Comparison of ENCODE assay signal across 8 cellular contexts in the genomic region with DNA sequence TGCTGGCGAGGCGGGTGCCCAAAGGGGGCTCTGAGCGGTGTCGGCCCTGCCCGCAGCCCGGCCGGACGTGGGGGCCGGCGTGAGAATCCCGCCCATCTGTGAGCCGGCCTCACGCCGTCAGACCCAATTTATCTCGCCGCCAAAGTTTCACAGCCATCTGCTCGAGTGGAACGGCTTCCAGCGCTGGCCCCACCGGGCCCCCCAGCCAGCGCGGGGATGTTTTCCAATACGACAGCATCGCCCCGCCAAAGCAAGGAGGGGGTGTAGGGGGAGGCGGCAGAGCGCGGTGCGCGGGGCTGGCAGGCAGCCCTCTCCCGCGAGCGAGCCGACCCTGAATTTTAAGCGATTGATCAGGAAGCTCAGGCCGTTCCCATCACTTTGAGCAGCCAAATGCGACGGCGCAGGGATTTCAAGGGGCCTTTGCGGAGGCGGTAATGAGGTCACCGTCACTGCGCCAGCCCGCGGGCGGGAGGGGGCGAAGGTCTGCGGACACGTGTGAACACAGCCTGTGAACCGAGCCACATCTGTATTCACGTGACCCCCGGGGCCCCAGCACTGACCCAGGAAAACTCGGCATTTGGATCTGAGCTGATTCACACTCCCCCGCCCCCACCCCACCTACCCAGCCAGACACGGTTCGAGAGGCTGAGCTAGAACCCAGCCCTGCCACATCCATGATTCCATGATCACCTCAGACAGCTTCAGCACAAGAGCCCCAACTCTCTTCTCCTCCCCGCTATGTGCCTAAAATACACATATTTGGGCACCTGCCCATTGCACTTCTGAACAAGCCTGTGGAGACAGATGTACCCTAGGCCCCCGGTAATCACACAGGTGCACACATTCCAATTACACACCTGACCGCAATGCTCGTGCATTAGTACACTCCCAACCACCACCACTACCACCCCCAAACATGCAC. TPM values are rescaled to one million over a fixed set of nuclear protein-coding genes. Genes with fewer than 3 reads are reported as not detected.
A peak's percentile ranks its signal among the peaks of the same experiment; 100 is the strongest.
DNase-seq lines count a peak whose midpoint lies in the region; ATAC-seq, FAIRE-seq and TF ChIP-seq lines count a peak whose summit lies in the region.

No MANE protein-coding gene starts in this region.

- 3 to 42% (median 10%) methylated on average over 4 to 60 of the region's 60 CpGs for WGBS in adrenal gland, 4 donors
- no CpG with 5 or more reads among the region's 60 CpGs for WGBS in iPS DF 6.9 (ENCODE audit: insufficient coverage, insufficient read length)

- no peaks in the 10 kb centered on the region for H3K9me3 ChIP-seq in HEK293 (ENCODE audit: control insufficient read depth, insufficient read depth, low read depth, low read length)
- H3K9me3 ChIP-seq in Peyer's patch: no peaks in the 10 kb centered on the region
- H3K9me3 ChIP-seq in adrenal gland (replicated peaks in 1 of 3): no peaks in the 10 kb centered on the region
- no peaks in the 10 kb centered on the region for H3K9me3 ChIP-seq in iPS DF 6.9 (ENCODE audit: control insufficient read depth, insufficient read depth, low read length)

- no peaks in the 10 kb centered on the region for H3K36me3 ChIP-seq in HEK293 (ENCODE audit: control insufficient read depth in 2 of 2, insufficient read depth in 1 of 2, low read length in 2 of 2)
- H3K36me3 ChIP-seq in Peyer's patch: no peaks in the 10 kb centered on the region
- H3K36me3 ChIP-seq in adrenal gland (replicated peaks in 1 of 2): no peaks in the 10 kb centered on the region
- no peaks in the 10 kb centered on the region for H3K36me3 ChIP-seq in iPS DF 6.9 (ENCODE audit: control insufficient read depth, insufficient read depth, low read length)

- H3K27ac ChIP-seq in HEK293 (ENCODE audit: extremely low read depth, low read depth, low read length) (peak overlapping the region; percentile 67; the same call in 1 of the 2 replicates), Peyer's patch (peak overlapping the region in 3 of 4 donors; percentile 18 to 73 (median 43)), adrenal gland (peak overlapping the region in 1 of 5 donors; percentile 60), iPS DF 6.9 (ENCODE audit: low read length) (no peak overlapping the region)

- H3K4me3 ChIP-seq in HEK293 (ENCODE audit: low read depth, low read length): peak overlapping the region; percentile 17
- peak overlapping the region; percentile 33 to 60 (median 50) for H3K4me3 ChIP-seq in Peyer's patch
- H3K4me3 ChIP-seq in adrenal gland: peak overlapping the region in 2 of 4 donors; percentile 4 to 45
- peak overlapping the region; percentile 29; the same call in 1 of the 2 replicates for H3K4me3 ChIP-seq in iPS DF 6.9 (ENCODE audit: low read length)

- peak; percentile 36 for ATAC-seq in sciatic nerve

- H3K27me3 ChIP-seq in Peyer's patch: peaks cover 0 to 18% of the 10 kb centered on the region in 2 donors
- H3K27me3 ChIP-seq in adrenal gland: peaks cover 21% of the 10 kb centered on the region
- peaks cover 28% of the 10 kb centered on the region for H3K27me3 ChIP-seq in iPS DF 6.9 (ENCODE audit: control insufficient read depth, insufficient read depth, low read length)

- intact Hi-C loops in adrenal gland (cut with DNase I): no loop called here
- intact Hi-C loops in sciatic nerve (cut with DNase I): no loop called here

- H3K4me1 ChIP-seq in HEK293 (ENCODE audit: control insufficient read depth, insufficient read depth, low read length): peaks cover 18% of the 10 kb centered on the region
- peaks cover 8 to 32% (median 20%) of the 10 kb centered on the region in 4 donors for H3K4me1 ChIP-seq in Peyer's patch
- peaks cover 28 to 30% of the 10 kb centered on the region in 2 donors for H3K4me1 ChIP-seq in adrenal gland (replicated peaks in 1 of 2)
- peaks cover 5% of the 10 kb centered on the region for H3K4me1 ChIP-seq in iPS DF 6.9 (ENCODE audit: control insufficient read depth, insufficient read depth, low read length)

- POLR2A ChIA-PET in HEK293 (lab: Yijun Ruan, JAX): interaction anchor here (1.1 to 4.6 kb wide), 5 partner anchors 18 to 110 kb away, joined by 3 to 25 read pairs (median 5); no protein-coding TSS in a partner anchor

- TF ChIP-seq CTCF in HEK293 (tag by site-specific recombination; IDR thresholded peaks at IDR 0.05): no peak
- TF ChIP-seq CTCF in Peyer's patch (IDR thresholded peaks at IDR 0.05): no peak
- TF ChIP-seq CTCF in adrenal gland (IDR thresholded peaks at IDR 0.05): no peak

- no peak for FAIRE-seq in GM12891 (lab: Jason Lieb, UNC)

- peak; percentile 68 for DNase-seq in Daoy (ENCODE audit: low read depth)
- peak; percentile 68 to 85 (median 72) for DNase-seq in Peyer's patch
- peak in 5 of 7 donors; percentile 44 to 81 (median 48) for DNase-seq in adrenal gland
- DNase-seq in iPS DF 6.9 (ENCODE audit: low read depth, low spot score): no peak
- DNase-seq in sciatic nerve (ENCODE audit: low spot score): peak; percentile 79
- DNase-seq in GM12891 (ENCODE audit: insufficient read length, low spot score): no peak
- DNase-seq in NCI-H2081 treated with DMSO at 0.1 percent for 48 hours (lab: John Stamatoyannopoulos, UW): no peak

- CTCF ChIA-PET in HEK293 (lab: Yijun Ruan, JAX): interaction anchor here (1.1 to 2.2 kb wide), 4 partner anchors 15 to 95 kb away, joined by 3 to 12 read pairs (median 3); no protein-coding TSS in a partner anchor

- TF ChIP-seq POLR2A in Peyer's patch (IDR thresholded peaks at IDR 0.05): no peak
- TF ChIP-seq POLR2A in adrenal gland (IDR thresholded peaks at IDR 0.05): no peak
- TF ChIP-seq POLR2A in GM12891 (IDR thresholded peaks at IDR 0.05; ENCODE audit: low read depth, low read length): no peak

TF ChIP-seq in HEK293, 187 proteins besides CTCF, POLR2A, EP300 and RAD21 (continues in another document):
- TF ChIP-seq ZNF777 (tag by site-specific recombination; IDR thresholded peaks at IDR 0.05; ENCODE audit: borderline replicate concordance) (peak; percentile 13; the same call in 1 of the 2 replicates), ZNF843 (tag by site-specific recombination; IDR thresholded peaks at IDR 0.05) (0 out of 2 replicates have a peak, but pooled peaks have one; percentile 37)
- TF ChIP-seq, protein P1, sequence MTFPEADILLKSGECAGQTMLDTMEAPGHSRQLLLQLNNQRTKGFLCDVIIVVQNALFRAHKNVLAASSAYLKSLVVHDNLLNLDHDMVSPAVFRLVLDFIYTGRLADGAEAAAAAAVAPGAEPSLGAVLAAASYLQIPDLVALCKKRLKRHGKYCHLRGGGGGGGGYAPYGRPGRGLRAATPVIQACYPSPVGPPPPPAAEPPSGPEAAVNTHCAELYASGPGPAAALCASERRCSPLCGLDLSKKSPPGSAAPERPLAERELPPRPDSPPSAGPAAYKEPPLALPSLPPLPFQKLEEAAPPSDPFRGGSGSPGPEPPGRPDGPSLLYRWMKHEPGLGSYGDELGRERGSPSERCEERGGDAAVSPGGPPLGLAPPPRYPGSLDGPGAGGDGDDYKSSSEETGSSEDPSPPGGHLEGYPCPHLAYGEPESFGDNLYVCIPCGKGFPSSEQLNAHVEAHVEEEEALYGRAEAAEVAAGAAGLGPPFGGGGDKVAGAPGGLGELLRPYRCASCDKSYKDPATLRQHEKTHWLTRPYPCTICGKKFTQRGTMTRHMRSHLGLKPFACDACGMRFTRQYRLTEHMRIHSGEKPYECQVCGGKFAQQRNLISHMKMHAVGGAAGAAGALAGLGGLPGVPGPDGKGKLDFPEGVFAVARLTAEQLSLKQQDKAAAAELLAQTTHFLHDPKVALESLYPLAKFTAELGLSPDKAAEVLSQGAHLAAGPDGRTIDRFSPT (tag by site-specific recombination; IDR thresholded peaks at IDR 0.05): peak; percentile 82

TF ChIP-seq in GM12891, 5 proteins besides CTCF, POLR2A, EP300 and RAD21:
- no peak for TF ChIP-seq SPI1 (IDR thresholded peaks at IDR 0.05; ENCODE audit: low read depth, low read length)
- TF ChIP-seq TAF1 (IDR thresholded peaks at IDR 0.05; ENCODE audit: low read depth, low read length): no peak
- TF ChIP-seq PAX5 (IDR thresholded peaks at IDR 0.05; ENCODE audit: insufficient read depth, low read length, severe bottlenecking): no peak
- TF ChIP-seq POLR2AphosphoS5 (IDR thresholded peaks at IDR 0.05; ENCODE audit: low read depth, low read length): no peak
- TF ChIP-seq POU2F2 (IDR thresholded peaks at IDR 0.05; ENCODE audit: low read depth, low read length): no peak

RNA-seq across cellular contexts. Expression of gene PSD2, which starts 47.8 kb away (rescaled TPM):
- 0.18 and 0.40 TPM in 2 replicates for total RNA-seq in Daoy (2014; rRNA removed; shearing (Covaris generic))
- total RNA-seq in Peyer's patch (not detected), adrenal gland (under 1 TPM in 3 of 8 donors, not detected in 5; 0.11 to 0.46 (median 0.41) TPM), sciatic nerve (0.53 TPM)
- polyA plus RNA-seq in adrenal gland: under 1 TPM; 0.13 to 0.24 (median 0.15) TPM
- 0.08 TPM for polyA plus RNA-seq in GM12891 (2012; ENCODE audit: low read depth, missing spikeins)

Comparison
In these comparisons a context has a peak if more than half of its experiments do, and no peak if none do; other contexts are left out.
1. DNase-seq: peak in Daoy (single experiment), Peyer's patch (3 of 3), adrenal gland (5 of 7) and sciatic nerve (single experiment); none in iPS DF 6.9 (single experiment), GM12891 (single experiment) and NCI-H2081 treated with DMSO at 0.1 percent for 48 hours (single experiment).